Comparison of ENCODE assay signal across 21 cellular contexts in the genomic region with DNA sequence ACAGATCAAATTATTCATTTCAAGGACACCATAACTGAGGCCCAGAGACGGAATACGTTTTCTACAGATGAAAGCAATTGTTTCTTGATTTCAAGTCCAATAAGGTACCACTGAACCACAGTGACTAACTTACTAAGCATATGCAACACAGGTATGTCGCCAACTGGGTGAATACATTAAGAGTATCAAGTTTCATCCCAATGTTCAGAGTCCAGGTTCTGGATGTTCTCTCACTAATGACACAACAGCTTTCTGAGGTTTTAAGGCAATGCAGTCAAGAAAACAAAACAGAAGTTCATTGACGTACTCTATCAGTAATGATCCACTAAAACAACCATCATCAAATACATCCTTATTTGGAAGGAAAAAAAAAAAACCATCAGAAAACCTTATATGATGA.
"Had no signal": no experiment of that assay in that cellular context is flagged by ENCODE, and none has a peak within 500 bp of the region (broad histone marks: within the 10 kb centered on the region; RNA-seq: fewer than 3 reads in every experiment).

No MANE protein-coding gene starts in this region.

- H3K4me3 ChIP-seq: dorsolateral prefrontal cortex, hepatocyte, spleen, upper lobe of right lung had no signal

- H2AFZ ChIP-seq: hepatocyte had no signal

- H3K27me3 Mint-ChIP-seq: activated naive CD4-positive, alpha-beta T cell treated with anti-CD3 and anti-CD28 coated beads, Interleukin-2, amount 10 ng/mL, durations not matched to agents 7 days and 5 days; activated naive CD8-positive, alpha-beta T cell treated with anti-CD3 and anti-CD28 coated beads, Interleukin-2, amount 50 U/mL, for 24 hours had no signal

- H3K4me1 ChIP-seq: upper lobe of right lung had no signal

- H3K27ac Mint-ChIP-seq: activated naive CD4-positive, alpha-beta T cell treated with anti-CD3 and anti-CD28 coated beads, Interleukin-2, amount 10 ng/mL, durations not matched to agents 7 days and 5 days; activated naive CD8-positive, alpha-beta T cell treated with anti-CD3 and anti-CD28 coated beads, Interleukin-2, amount 50 U/mL, for 24 hours; nephron progenitor cell; T-helper 1 cell treated with Interleukin-12 subunit alpha and Interleukin-12 subunit beta and Interleukin-4 antibody, amounts not matched to agents 30 μg/mL and 1 μg/mL, for 36 hours had no signal

- H3K9me3 Mint-ChIP-seq: activated naive CD4-positive, alpha-beta T cell treated with anti-CD3 and anti-CD28 coated beads, Interleukin-2, amount 10 ng/mL, durations not matched to agents 7 days and 5 days; activated naive CD8-positive, alpha-beta T cell treated with anti-CD3 and anti-CD28 coated beads, Interleukin-2, amount 50 U/mL, for 24 hours; activated T-cell treated with anti-CD3 and anti-CD28 coated beads, Interleukin-2, amount 50 U/mL, for 4 hours; nephron progenitor cell; T-helper 1 cell treated with Interleukin-12 subunit alpha and Interleukin-12 subunit beta and Interleukin-4 antibody, amounts not matched to agents 30 μg/mL and 1 μg/mL, for 36 hours had no signal

- H3K4me1 Mint-ChIP-seq: activated naive CD8-positive, alpha-beta T cell treated with anti-CD3 and anti-CD28 coated beads, Interleukin-2, amount 50 U/mL, for 24 hours had no signal

- H3K4me3 Mint-ChIP-seq: activated naive CD4-positive, alpha-beta T cell treated with anti-CD3 and anti-CD28 coated beads, Interleukin-2, amount 10 ng/mL, durations not matched to agents 7 days and 5 days; activated naive CD8-positive, alpha-beta T cell treated with anti-CD3 and anti-CD28 coated beads, Interleukin-2, amount 50 U/mL, for 24 hours; activated T-cell treated with anti-CD3 and anti-CD28 coated beads, Interleukin-2, amount 50 U/mL, for 4 hours; nephron progenitor cell; T-helper 1 cell treated with Interleukin-12 subunit alpha and Interleukin-12 subunit beta and Interleukin-4 antibody, amounts not matched to agents 30 μg/mL and 1 μg/mL, for 36 hours had no signal

- H3K27ac ChIP-seq: dorsolateral prefrontal cortex, epithelial cell of prostate, foreskin keratinocyte, hepatocyte, spleen, upper lobe of right lung, VCaP had no signal

- ATAC-seq: activated naive CD8-positive, alpha-beta T cell treated with anti-CD3 and anti-CD28 coated beads, Interleukin-2, amount 50 U/mL, for 24 hours; activated T-cell treated with anti-CD3 and anti-CD28 coated beads, Interleukin-2, amount 50 U/mL, for 4 hours; foreskin keratinocyte; upper lobe of right lung had no signal

- H3K9me3 ChIP-seq: spleen, upper lobe of right lung had no signal

- DNase-seq: activated CD4-positive, alpha-beta T cell treated with anti-CD3 and anti-CD28 coated beads, Interleukin-2, amount 50 U/mL, for 1 hour; activated CD4-positive, CD25-positive, alpha-beta regulatory T cell treated with anti-CD3 and anti-CD28 coated beads, Interleukin-2, amount 50 U/mL, for 72 hours; activated CD8-positive, alpha-beta memory T cell treated with anti-CD3 and anti-CD28 coated beads, Interleukin-2, amount 50 U/mL, for 4 hours; activated naive CD4-positive, alpha-beta T cell treated with anti-CD3 and anti-CD28 coated beads, Interleukin-2, amount 10 ng/mL, durations not matched to agents 7 days and 5 days; activated naive CD8-positive, alpha-beta T cell treated with anti-CD3 and anti-CD28 coated beads, Interleukin-2, amount 50 U/mL, for 24 hours; activated T-cell treated with anti-CD3 and anti-CD28 coated beads, Interleukin-2, amount 50 U/mL, for 4 hours; aorta; dorsolateral prefrontal cortex; foreskin keratinocyte; islet precursor cell; midbrain; nephron progenitor cell; nucleus accumbens; spleen; stimulated activated CD8-positive, alpha-beta memory T cell treated with anti-CD3 and anti-CD28 coated beads, Interleukin-4, amount 100 ng/mL, for 48 hours; stimulated activated naive CD4-positive, alpha-beta T cell; upper lobe of right lung had no signal

- H3K4me2 ChIP-seq: hepatocyte had no signal

- H3K79me2 ChIP-seq: hepatocyte had no signal

- H3K27me3 ChIP-seq: dorsolateral prefrontal cortex, foreskin keratinocyte, hepatocyte, spleen, upper lobe of right lung had no signal
